ENCODE assay signal across 1 cellular context in the genomic region with DNA sequence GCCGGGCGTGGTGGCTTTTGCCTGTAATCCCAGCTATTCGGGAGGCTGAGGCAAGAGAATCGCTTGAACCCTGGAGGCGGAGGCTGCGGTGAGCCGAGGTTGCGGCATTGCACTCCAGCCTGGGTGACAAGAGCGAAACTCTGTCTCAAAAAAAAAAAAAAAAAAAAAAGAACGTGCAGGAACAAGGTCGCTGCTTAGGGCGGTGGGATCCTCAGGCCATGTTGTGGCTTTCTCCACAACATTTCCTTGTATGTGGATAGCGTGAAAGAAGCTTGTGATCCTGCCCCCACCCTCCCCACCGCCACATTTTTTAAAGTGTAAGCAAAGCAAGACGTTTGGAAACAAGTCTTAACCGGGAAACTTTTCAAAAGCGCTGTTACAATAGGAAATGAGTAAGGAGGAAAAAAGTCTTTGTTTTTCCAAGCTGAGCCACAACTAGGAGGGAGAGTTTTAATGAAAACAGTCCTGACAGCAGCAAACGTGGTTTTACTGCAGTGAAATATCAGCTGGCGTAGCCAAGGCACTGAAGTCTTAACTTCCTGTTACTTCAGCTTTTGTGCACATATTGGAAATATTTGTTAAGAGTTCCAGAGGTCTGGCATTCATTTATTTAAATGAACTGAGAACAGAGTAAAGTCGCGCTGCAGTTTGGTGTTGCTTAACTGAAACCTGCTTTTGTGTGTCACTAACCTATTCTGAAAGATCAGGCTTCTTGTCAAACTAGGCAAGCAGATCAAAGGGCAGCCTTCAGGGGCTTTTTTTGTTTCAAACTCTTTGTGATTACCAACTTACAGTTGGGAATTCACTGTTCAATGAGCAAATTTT.
TF ChIP-seq lines count a peak whose summit lies in the region.

No MANE protein-coding gene starts in this region.

TF ChIP-seq in WTC11, 78 proteins besides CTCF, POLR2A, EP300 and RAD21 (continued from another document):
- TF ChIP-seq, protein P1, sequence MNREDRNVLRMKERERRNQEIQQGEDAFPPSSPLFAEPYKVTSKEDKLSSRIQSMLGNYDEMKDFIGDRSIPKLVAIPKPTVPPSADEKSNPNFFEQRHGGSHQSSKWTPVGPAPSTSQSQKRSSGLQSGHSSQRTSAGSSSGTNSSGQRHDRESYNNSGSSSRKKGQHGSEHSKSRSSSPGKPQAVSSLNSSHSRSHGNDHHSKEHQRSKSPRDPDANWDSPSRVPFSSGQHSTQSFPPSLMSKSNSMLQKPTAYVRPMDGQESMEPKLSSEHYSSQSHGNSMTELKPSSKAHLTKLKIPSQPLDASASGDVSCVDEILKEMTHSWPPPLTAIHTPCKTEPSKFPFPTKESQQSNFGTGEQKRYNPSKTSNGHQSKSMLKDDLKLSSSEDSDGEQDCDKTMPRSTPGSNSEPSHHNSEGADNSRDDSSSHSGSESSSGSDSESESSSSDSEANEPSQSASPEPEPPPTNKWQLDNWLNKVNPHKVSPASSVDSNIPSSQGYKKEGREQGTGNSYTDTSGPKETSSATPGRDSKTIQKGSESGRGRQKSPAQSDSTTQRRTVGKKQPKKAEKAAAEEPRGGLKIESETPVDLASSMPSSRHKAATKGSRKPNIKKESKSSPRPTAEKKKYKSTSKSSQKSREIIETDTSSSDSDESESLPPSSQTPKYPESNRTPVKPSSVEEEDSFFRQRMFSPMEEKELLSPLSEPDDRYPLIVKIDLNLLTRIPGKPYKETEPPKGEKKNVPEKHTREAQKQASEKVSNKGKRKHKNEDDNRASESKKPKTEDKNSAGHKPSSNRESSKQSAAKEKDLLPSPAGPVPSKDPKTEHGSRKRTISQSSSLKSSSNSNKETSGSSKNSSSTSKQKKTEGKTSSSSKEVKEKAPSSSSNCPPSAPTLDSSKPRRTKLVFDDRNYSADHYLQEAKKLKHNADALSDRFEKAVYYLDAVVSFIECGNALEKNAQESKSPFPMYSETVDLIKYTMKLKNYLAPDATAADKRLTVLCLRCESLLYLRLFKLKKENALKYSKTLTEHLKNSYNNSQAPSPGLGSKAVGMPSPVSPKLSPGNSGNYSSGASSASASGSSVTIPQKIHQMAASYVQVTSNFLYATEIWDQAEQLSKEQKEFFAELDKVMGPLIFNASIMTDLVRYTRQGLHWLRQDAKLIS (CRISPR knock-in tag; IDR thresholded peaks at IDR 0.05; ENCODE audit: borderline replicate concordance), result no peak
- TF ChIP-seq GABPB1 (CRISPR knock-in tag; IDR thresholded peaks at IDR 0.05) (no peak; the same call in 1 of the 2 replicates), TEAD1 (CRISPR knock-in tag; IDR thresholded peaks at IDR 0.05) (no peak), ELF4 (CRISPR knock-in tag; IDR thresholded peaks at IDR 0.05; ENCODE audit: low read depth) (no peak), FOXJ3 (CRISPR knock-in tag; IDR thresholded peaks at IDR 0.05; ENCODE audit: borderline replicate concordance) (no peak), ZNF423 (CRISPR knock-in tag; IDR thresholded peaks at IDR 0.05) (no peak)
